1 cellular context compared by ENCODE assay signal in the genomic region with DNA sequence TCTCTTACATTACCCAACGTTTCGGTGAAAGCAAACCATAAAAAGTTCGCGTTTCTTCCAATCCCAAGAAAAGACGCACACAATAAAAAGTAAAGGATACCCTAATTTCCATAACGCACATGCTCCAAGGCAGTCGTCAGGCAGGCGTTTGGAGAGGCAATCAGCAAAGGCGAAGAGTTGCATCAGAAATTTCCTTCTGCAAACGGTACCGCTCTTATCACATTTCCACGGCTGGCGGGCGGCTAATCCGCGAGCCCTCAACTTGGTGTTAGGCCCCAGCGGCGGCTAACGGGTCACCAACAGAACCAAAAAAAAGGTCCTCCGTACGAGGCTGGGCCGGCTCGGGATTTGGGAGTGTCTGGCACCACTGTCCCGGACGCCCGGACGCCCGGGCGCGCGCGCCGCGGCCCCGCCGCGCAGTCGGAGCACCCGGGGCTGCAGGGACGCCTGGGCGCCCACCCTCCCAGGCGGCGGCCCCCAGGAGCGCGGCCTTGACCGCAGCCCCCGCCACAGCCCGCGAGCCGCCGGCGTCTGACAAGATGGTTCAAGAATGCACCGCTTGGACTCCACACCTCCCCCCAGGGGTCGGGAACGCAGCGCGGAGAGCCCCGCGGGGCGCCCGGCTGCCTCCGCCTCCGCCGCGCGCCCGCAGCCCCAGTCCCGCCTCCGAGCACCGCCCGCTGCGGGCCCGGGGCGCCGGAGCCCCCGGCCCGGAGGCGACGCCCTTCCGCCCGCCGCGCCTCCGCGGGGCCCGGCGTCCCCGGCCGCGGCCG.
TF ChIP-seq lines count a peak whose summit lies in the region.

No MANE protein-coding gene starts in this region.

TF ChIP-seq in A549, 52 proteins besides CTCF, POLR2A, EP300 and RAD21 (continued from another document):
- TF ChIP-seq, protein P1, sequence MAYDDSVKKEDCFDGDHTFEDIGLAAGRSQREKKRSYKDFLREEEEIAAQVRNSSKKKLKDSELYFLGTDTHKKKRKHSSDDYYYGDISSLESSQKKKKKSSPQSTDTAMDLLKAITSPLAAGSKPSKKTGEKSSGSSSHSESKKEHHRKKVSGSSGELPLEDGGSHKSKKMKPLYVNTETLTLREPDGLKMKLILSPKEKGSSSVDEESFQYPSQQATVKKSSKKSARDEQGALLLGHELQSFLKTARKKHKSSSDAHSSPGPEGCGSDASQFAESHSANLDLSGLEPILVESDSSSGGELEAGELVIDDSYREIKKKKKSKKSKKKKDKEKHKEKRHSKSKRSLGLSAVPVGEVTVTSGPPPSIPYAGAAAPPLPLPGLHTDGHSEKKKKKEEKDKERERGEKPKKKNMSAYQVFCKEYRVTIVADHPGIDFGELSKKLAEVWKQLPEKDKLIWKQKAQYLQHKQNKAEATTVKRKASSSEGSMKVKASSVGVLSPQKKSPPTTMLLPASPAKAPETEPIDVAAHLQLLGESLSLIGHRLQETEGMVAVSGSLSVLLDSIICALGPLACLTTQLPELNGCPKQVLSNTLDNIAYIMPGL (CRISPR knock-in tag; IDR thresholded peaks at IDR 0.05; ENCODE audit: borderline replicate concordance) = no peak
- no peak for TF ChIP-seq BHLHE40 (IDR thresholded peaks at IDR 0.05; ENCODE audit: low read depth, low read length)
- TF ChIP-seq, protein P2, sequence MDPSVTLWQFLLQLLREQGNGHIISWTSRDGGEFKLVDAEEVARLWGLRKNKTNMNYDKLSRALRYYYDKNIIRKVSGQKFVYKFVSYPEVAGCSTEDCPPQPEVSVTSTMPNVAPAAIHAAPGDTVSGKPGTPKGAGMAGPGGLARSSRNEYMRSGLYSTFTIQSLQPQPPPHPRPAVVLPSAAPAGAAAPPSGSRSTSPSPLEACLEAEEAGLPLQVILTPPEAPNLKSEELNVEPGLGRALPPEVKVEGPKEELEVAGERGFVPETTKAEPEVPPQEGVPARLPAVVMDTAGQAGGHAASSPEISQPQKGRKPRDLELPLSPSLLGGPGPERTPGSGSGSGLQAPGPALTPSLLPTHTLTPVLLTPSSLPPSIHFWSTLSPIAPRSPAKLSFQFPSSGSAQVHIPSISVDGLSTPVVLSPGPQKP (IDR thresholded peaks at IDR 0.05; ENCODE audit: low read depth, low read length) = no peak
TF ChIP-seq in A549: peak in this region for 3.
